ENCODE assay signal across 8 cellular contexts in the genomic region with DNA sequence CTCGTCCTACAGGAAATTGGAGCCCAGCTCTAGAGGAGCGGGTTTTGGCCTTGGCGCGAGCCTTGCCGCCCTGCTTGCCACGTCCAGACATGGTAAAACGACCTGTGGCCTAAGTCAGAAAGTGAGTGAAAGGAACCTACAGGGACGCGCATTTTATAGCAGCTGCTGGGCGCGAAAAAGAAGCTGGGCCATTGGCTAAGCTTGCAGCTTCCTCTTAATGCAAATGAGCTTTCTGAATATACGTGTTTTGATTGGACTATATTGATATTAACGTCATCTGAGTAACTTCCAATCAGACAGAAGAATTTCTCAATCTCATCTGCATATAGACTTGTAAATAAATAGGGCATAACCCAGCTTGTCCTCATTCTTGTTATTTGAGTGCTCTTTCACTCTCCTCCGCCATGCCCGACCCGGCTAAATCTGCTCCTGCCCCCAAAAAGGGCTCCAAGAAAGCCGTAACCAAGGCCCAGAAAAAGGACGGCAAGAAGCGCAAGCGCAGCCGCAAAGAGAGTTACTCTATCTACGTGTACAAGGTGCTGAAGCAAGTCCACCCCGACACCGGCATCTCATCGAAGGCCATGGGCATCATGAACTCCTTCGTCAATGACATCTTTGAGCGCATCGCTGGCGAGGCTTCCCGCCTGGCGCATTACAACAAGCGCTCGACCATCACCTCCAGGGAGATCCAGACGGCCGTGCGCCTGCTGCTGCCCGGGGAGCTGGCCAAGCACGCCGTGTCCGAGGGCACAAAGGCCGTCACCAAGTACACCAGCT. TPM values are rescaled to one million over a fixed set of nuclear protein-coding genes. Genes with fewer than 3 reads are reported as not detected.
DNase-seq lines count a peak whose midpoint lies in the region; ATAC-seq and TF ChIP-seq lines count a peak whose summit lies in the region.

No MANE protein-coding gene starts in this region.

- peak in 1 of 6 experiments; percentile 7 for TF ChIP-seq CTCF in upper lobe of left lung (IDR thresholded peaks at IDR 0.05)

- DNase-seq in NCI-H1092 (lab: John Stamatoyannopoulos, UW), result peak; percentile 92
- DNase-seq in SK-N-MC (ENCODE audit: low read depth, low spot score), result peak; percentile 98
- DNase-seq in activated naive CD4-positive, alpha-beta T cell treated with anti-CD3 and anti-CD28 coated beads, Interleukin-2, amount 50 U/mL, for 72 hours (ENCODE audit: low spot score in 2 of 2), result peak; percentile 93 to 96
- peak; percentile 90 for DNase-seq in cardiac septum (ENCODE audit: low spot score)
- DNase-seq in posterior cingulate gyrus, result peak in 8 of 10 donors; percentile 24 to 93 (median 56)
- DNase-seq in upper lobe of left lung, result peak; percentile 84 to 87

- peaks cover 12 to 28% of the 10 kb centered on the region in 2 donors for H3K36me3 Mint-ChIP-seq in activated naive CD4-positive, alpha-beta T cell treated with anti-CD3 and anti-CD28 coated beads, Interleukin-2, amount 50 U/mL, for 72 hours

- H3K9me3 ChIP-seq in SK-N-MC (ENCODE audit: low read depth, low read length) (no peaks in the 10 kb centered on the region), upper lobe of left lung (no peaks in the 10 kb centered on the region)

- intact Hi-C loops in cardiac septum (cut with DNase I) (loop anchor here (2.0 to 5.0 kb wide), 3 partner anchors 20 to 716 kb away; a partner anchor contains a TSS), posterior cingulate gyrus (cut with DNase I) (loop anchor here (5.0 to 10.0 kb wide), 2 partner anchors 378 to 706 kb away; no protein-coding TSS in a partner anchor)

- WGBS in upper lobe of left lung, 2 donors, result 1% methylated on average over 19 to 34 of the region's 41 CpGs

- peak in 1 of 4 donors; percentile 26 for TF ChIP-seq EP300 in upper lobe of left lung (IDR thresholded peaks at IDR 0.05)

- TF ChIP-seq POLR2A in upper lobe of left lung (IDR thresholded peaks at IDR 0.05), result peak in 3 of 4 donors; percentile 75 to 96 (median 84)

- H3K36me3 ChIP-seq in SK-N-MC (ENCODE audit: insufficient read depth, low read length), result no peaks in the 10 kb centered on the region
- H3K36me3 ChIP-seq in upper lobe of left lung, result no peaks in the 10 kb centered on the region

- peaks cover 0 to 3% (median 0%) of the 10 kb centered on the region in 4 donors for H3K27me3 ChIP-seq in upper lobe of left lung

- H3K27ac ChIP-seq in SK-N-MC (peak overlapping the region; percentile 98), upper lobe of left lung (peak overlapping the region; percentile 76 to 91 (median 83))

- no peak overlapping the region for H3K27ac Mint-ChIP-seq in activated naive CD4-positive, alpha-beta T cell treated with anti-CD3 and anti-CD28 coated beads, Interleukin-2, amount 50 U/mL, for 72 hours

- H3K4me1 ChIP-seq in upper lobe of left lung, result peaks cover 11 to 53% (median 18%) of the 10 kb centered on the region in 4 donors

- peak overlapping the region; percentile 92 for H3K4me3 ChIP-seq in GM08714 (ENCODE audit: low read length)
- H3K4me3 ChIP-seq in SK-N-MC, result peak overlapping the region; percentile 98
- peak overlapping the region; percentile 39 to 68 (median 61) for H3K4me3 ChIP-seq in upper lobe of left lung

- ATAC-seq in HG02588 (IDR thresholded peaks at IDR 0.05; ENCODE audit: unreplicated experiment), result peak; percentile 52
- ATAC-seq in activated naive CD4-positive, alpha-beta T cell treated with anti-CD3 and anti-CD28 coated beads, Interleukin-2, amount 50 U/mL, for 72 hours, result peak; percentile 60 to 72
- peak; percentile 69 to 87 for ATAC-seq in upper lobe of left lung (ENCODE audit: low FRiP score in 2 of 2)

- peak overlapping the region; percentile 97 for H3K9ac ChIP-seq in SK-N-MC (ENCODE audit: insufficient read length)

- no peaks in the 10 kb centered on the region for H3K9me3 Mint-ChIP-seq in activated naive CD4-positive, alpha-beta T cell treated with anti-CD3 and anti-CD28 coated beads, Interleukin-2, amount 50 U/mL, for 72 hours

RNA-seq across cellular contexts. Expression of a gene that starts 18.9 kb away (rescaled TPM):
- not detected for total RNA-seq in activated naive CD4-positive, alpha-beta T cell treated with anti-CD3 and anti-CD28 coated beads, Interleukin-2, amount 50 U/mL, for 72 hours
- total RNA-seq in cardiac septum (not detected), upper lobe of left lung (not detected)

Comparison
In these comparisons a context has a peak if more than half of its experiments do, and no peak if none do; other contexts are left out.
1. Peak in every context shown above with its lines: DNase-seq, ATAC-seq, H3K4me3 ChIP-seq and H3K27ac ChIP-seq.